In genomic region chr13:108281941-108282340, GRCh38 we compare ENCODE assay signal across 20 cellular contexts.
"Had no signal": no experiment of that assay in that cellular context is flagged by ENCODE, and none has a peak within 500 bp of the region (broad histone marks: within the 10 kb centered on the region; RNA-seq: fewer than 3 reads in every experiment).

No MANE protein-coding gene starts in this region.

- H3K36me3 ChIP-seq: esophagus muscularis mucosa, right atrium auricular region, tibial nerve, uterus had no signal

- DNase-seq: activated CD4-positive, alpha-beta memory T cell treated with anti-CD3 and anti-CD28 coated beads for 36 hours; activated CD4-positive, alpha-beta T cell treated with anti-CD3 and anti-CD28 coated beads for 36 hours; activated CD8-positive, alpha-beta memory T cell treated with anti-CD3 and anti-CD28 coated beads, Interleukin-2, amount 10 ng/mL, durations not matched to agents 7 days and 5 days; activated naive CD4-positive, alpha-beta T cell treated with anti-CD3 and anti-CD28 coated beads for 36 hours; activated naive CD8-positive, alpha-beta T cell treated with anti-CD3 and anti-CD28 coated beads, Interleukin-2, amount 50 U/mL, for 24 hours; activated T-cell treated with anti-CD3 and anti-CD28 coated beads, Interleukin-2, amount 50 U/mL, for 1 hour; kidney; left ventricle myocardium superior; mucosa of descending colon; naive thymus-derived CD8-positive, alpha-beta T cell; stimulated activated CD4-positive, alpha-beta T cell treated with anti-CD3 and anti-CD28 coated beads, Interleukin-15, amount 100 ng/mL, for 24 hours; stimulated activated CD4-positive, alpha-beta T cell treated with anti-CD3 and anti-CD28 coated beads, Interleukin-4, amount 100 ng/mL, for 1 hour; stimulated activated naive B cell treated with anti-CD40 and anti-IgM and Interleukin-4, amounts not matched to agents 10 μg/mL and 1 μg/mL and 100 μg/mL, for 72 hours; T-helper 9 cell; uterus had no signal

- H3K4me3 ChIP-seq: esophagus muscularis mucosa, hepatocyte, mucosa of descending colon, right atrium auricular region, skin epidermis, tibial nerve, uterus had no signal

- H3K27me3 ChIP-seq: esophagus muscularis mucosa, hepatocyte, right atrium auricular region, tibial nerve, uterus had no signal

- ATAC-seq: activated CD4-positive, alpha-beta T cell treated with anti-CD3 and anti-CD28 coated beads for 36 hours; activated CD8-positive, alpha-beta memory T cell treated with anti-CD3 and anti-CD28 coated beads, Interleukin-2, amount 10 ng/mL, durations not matched to agents 7 days and 5 days; activated naive CD8-positive, alpha-beta T cell treated with anti-CD3 and anti-CD28 coated beads, Interleukin-2, amount 50 U/mL, for 24 hours; left ventricle myocardium superior; mucosa of descending colon; naive thymus-derived CD8-positive, alpha-beta T cell; stimulated activated naive B cell treated with anti-CD40 and anti-IgM and Interleukin-4, amounts not matched to agents 10 μg/mL and 1 μg/mL and 100 μg/mL, for 72 hours had no signal

- H3K9me3 ChIP-seq: esophagus muscularis mucosa, mucosa of descending colon, right atrium auricular region, tibial nerve, uterus had no signal

- H3K4me1 ChIP-seq: esophagus muscularis mucosa, right atrium auricular region, tibial nerve, uterus had no signal

- H3K27ac ChIP-seq: esophagus muscularis mucosa, hepatocyte, right atrium auricular region, skin epidermis, tibial nerve, uterus had no signal
